ENCODE assay signal across 2 cellular contexts in genomic region chr2:175135177-175135576, GRCh38.
TF ChIP-seq lines count a peak whose summit lies in the region.

No MANE protein-coding gene starts in this region.

TF ChIP-seq in SK-N-SH, 30 proteins besides CTCF, POLR2A, EP300 and RAD21 (continued from another document):
- TF ChIP-seq PBX3 (IDR thresholded peaks at IDR 0.05): no peak
- no peak for TF ChIP-seq USF1 (IDR thresholded peaks at IDR 0.05; ENCODE audit: borderline replicate concordance, low read depth)
- TF ChIP-seq, protein P1, sequence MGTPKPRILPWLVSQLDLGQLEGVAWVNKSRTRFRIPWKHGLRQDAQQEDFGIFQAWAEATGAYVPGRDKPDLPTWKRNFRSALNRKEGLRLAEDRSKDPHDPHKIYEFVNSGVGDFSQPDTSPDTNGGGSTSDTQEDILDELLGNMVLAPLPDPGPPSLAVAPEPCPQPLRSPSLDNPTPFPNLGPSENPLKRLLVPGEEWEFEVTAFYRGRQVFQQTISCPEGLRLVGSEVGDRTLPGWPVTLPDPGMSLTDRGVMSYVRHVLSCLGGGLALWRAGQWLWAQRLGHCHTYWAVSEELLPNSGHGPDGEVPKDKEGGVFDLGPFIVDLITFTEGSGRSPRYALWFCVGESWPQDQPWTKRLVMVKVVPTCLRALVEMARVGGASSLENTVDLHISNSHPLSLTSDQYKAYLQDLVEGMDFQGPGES (IDR thresholded peaks at IDR 0.05; ENCODE audit: low read depth, low read length): no peak
- TF ChIP-seq MEF2A (IDR thresholded peaks at IDR 0.05; ENCODE audit: borderline replicate concordance, low read depth): no peak
- TF ChIP-seq YY1 (IDR thresholded peaks at IDR 0.05; ENCODE audit: low read depth): no peak

TF ChIP-seq in SK-N-SH treated with all-trans-retinoic acid at 6 μM for 48 hours, 23 proteins besides CTCF, POLR2A, EP300 and RAD21 (continued from another document):
- TF ChIP-seq, protein P2, sequence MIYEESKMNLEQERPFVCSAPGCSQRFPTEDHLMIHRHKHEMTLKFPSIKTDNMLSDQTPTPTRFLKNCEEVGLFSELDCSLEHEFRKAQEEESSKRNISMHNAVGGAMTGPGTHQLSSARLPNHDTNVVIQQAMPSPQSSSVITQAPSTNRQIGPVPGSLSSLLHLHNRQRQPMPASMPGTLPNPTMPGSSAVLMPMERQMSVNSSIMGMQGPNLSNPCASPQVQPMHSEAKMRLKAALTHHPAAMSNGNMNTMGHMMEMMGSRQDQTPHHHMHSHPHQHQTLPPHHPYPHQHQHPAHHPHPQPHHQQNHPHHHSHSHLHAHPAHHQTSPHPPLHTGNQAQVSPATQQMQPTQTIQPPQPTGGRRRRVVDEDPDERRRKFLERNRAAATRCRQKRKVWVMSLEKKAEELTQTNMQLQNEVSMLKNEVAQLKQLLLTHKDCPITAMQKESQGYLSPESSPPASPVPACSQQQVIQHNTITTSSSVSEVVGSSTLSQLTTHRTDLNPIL (CRISPR knock-in tag; IDR thresholded peaks at IDR 0.05; ENCODE audit: low read depth): no peak
TF ChIP-seq in SK-N-SH treated with all-trans-retinoic acid at 6 μM for 48 hours: peak in this region for 0.
